ENCODE assay signal across 17 cellular contexts in genomic region chr2:80105020-80105419, GRCh38.
DNase-seq lines count a peak whose midpoint lies in the region; ATAC-seq and TF ChIP-seq lines count a peak whose summit lies in the region.
"Had no signal": no experiment of that assay in that cellular context is flagged by ENCODE, and none has a peak within 500 bp of the region (broad histone marks: within the 10 kb centered on the region; RNA-seq: fewer than 3 reads in every experiment).

No MANE protein-coding gene starts in this region.

- H3K4me3 ChIP-seq in Peyer's patch, result no peak overlapping the region

- H3K27me3 ChIP-seq in foreskin keratinocyte (no peaks in the 10 kb centered on the region), Peyer's patch (no peaks in the 10 kb centered on the region)

- no peak overlapping the region for H3K27ac Mint-ChIP-seq in HFFc6
- H3K27ac Mint-ChIP-seq: IgD-negative memory B cell had no signal

- no peaks in the 10 kb centered on the region for H3K36me3 ChIP-seq in Peyer's patch

- no peaks in the 10 kb centered on the region for H3K9me3 Mint-ChIP-seq in HFFc6

- H3K4me1 ChIP-seq in foreskin keratinocyte, result no peaks in the 10 kb centered on the region
- H3K4me1 ChIP-seq in Peyer's patch, result no peaks in the 10 kb centered on the region

- TF ChIP-seq CTCF in HFFc6 (IDR thresholded peaks at IDR 0.05), result no peak
- no peak for TF ChIP-seq CTCF in foreskin keratinocyte (conservative IDR thresholded peaks at IDR 0.05)
- no peak for TF ChIP-seq CTCF in Peyer's patch (IDR thresholded peaks at IDR 0.05)

- TF ChIP-seq POLR2A in Peyer's patch (IDR thresholded peaks at IDR 0.05), result no peak

- peak; percentile 40 for ATAC-seq in foreskin keratinocyte
- ATAC-seq: PC-3, Right ventricle myocardium inferior had no signal

- no peak overlapping the region for H3K27ac ChIP-seq in foreskin keratinocyte
- H3K27ac ChIP-seq in Peyer's patch, result no peak overlapping the region
- H3K27ac ChIP-seq: C4-2B had no signal

- peaks cover 41% of the 10 kb centered on the region for H3K4me1 Mint-ChIP-seq in HFFc6 (ENCODE audit: low read depth)
- H3K4me1 Mint-ChIP-seq: IgD-negative memory B cell had no signal

- H3K4me3 Mint-ChIP-seq in HFFc6, result peak overlapping the region; percentile 71
- H3K4me3 Mint-ChIP-seq: IgD-negative memory B cell had no signal

- no peaks in the 10 kb centered on the region for H3K9me3 ChIP-seq in Peyer's patch

- no peaks in the 10 kb centered on the region for H3K36me3 Mint-ChIP-seq in HFFc6 (ENCODE audit: low read depth)
- H3K36me3 Mint-ChIP-seq: IgD-negative memory B cell had no signal

- DNase-seq in AG08395 (ENCODE audit: low spot score) (peak; percentile 37), HFFc6 (no peak), amniotic epithelial cell (ENCODE audit: low read depth) (peak; percentile 50), foreskin keratinocyte (no peak), Peyer's patch (no peak), germinal center (ENCODE audit: low spot score) (no peak), SW 1271 (lab: John Stamatoyannopoulos, UW) (no peak), T-helper 1 cell (no peak)
- DNase-seq: DMS 273 treated with DMSO at 0.1 percent for 48 hours, NCI-H1417, NCI-H1930, NCI-H2171, NCI-H446 treated with DMSO at 0.1 percent for 48 hours, PC-3 had no signal

- H3K27me3 Mint-ChIP-seq in HFFc6 (ENCODE audit: insufficient read depth), result no peaks in the 10 kb centered on the region; the same call in none of the 2 replicates
- H3K27me3 Mint-ChIP-seq: IgD-negative memory B cell had no signal

Comparison
In these comparisons a context has a peak if more than half of its experiments do, and no peak if none do; other contexts are left out.
1. DNase-seq: peak in AG08395 (single experiment) and amniotic epithelial cell (single experiment); none in HFFc6 (single experiment), foreskin keratinocyte (0 of 2), Peyer's patch (0 of 3), germinal center (single experiment), SW 1271 (0 of 2) and T-helper 1 cell (0 of 5).